In genomic region chr12:75863475-75863874, GRCh38 we compare ENCODE assay signal across 17 cellular contexts.
DNase-seq lines count a peak whose midpoint lies in the region; ATAC-seq and TF ChIP-seq lines count a peak whose summit lies in the region.
"Had no signal": no experiment of that assay in that cellular context is flagged by ENCODE, and none has a peak within 500 bp of the region (broad histone marks: within the 10 kb centered on the region; RNA-seq: fewer than 3 reads in every experiment).

No MANE protein-coding gene starts in this region.

- no peaks in the 10 kb centered on the region for H3K4me1 ChIP-seq in hepatocyte (ENCODE audit: insufficient read depth)
- H3K4me1 ChIP-seq in esophagus muscularis mucosa = no peaks in the 10 kb centered on the region

- no peak overlapping the region for H3K4me2 ChIP-seq in hepatocyte

- ATAC-seq in activated T-helper 17 cell treated with anti-CD3 and anti-CD28 coated beads, Interleukin-2, amount 50 U/mL, for 72 hours (replicated peaks) = no peak
- ATAC-seq in stimulated activated naive CD8-positive, alpha-beta T cell treated with anti-CD3 and anti-CD28 coated beads, Interleukin-15, Interleukin-2, amounts not matched to agents 100 U/mL and 50 U/mL, for 24 hours = no peak
- ATAC-seq: CD8-positive, alpha-beta T cell; natural killer cell had no signal

- H3K9me3 Mint-ChIP-seq in activated T-helper 17 cell treated with anti-CD3 and anti-CD28 coated beads, Interleukin-2, amount 50 U/mL, for 72 hours = peaks cover 8% of the 10 kb centered on the region
- H3K9me3 Mint-ChIP-seq: natural killer cell had no signal

- no peak for TF ChIP-seq EP300 in esophagus muscularis mucosa (IDR thresholded peaks at IDR 0.05)

- no peak for TF ChIP-seq CTCF in AG04450 (IDR thresholded peaks at IDR 0.05; ENCODE audit: low read depth, low read length)
- TF ChIP-seq CTCF in hepatocyte (IDR thresholded peaks at IDR 0.05; ENCODE audit: poor library complexity) = no peak
- TF ChIP-seq CTCF in esophagus muscularis mucosa (IDR thresholded peaks at IDR 0.05) = no peak

- intact Hi-C loops in esophagus muscularis mucosa (cut with DNase I) = no loop called here

- H4K20me1 ChIP-seq in hepatocyte (ENCODE audit: insufficient read depth, poor library complexity, severe bottlenecking) = no peaks in the 10 kb centered on the region

- H3K27ac ChIP-seq in AG04450 (ENCODE audit: low read depth, low read length) (peak overlapping the region; percentile 47), hepatocyte (peak overlapping the region; percentile 33), esophagus muscularis mucosa (replicated peaks in 1 of 4) (no peak overlapping the region)
- H3K27ac ChIP-seq: cardiac muscle cell, dorsolateral prefrontal cortex had no signal

- H3K36me3 Mint-ChIP-seq in activated T-helper 17 cell treated with anti-CD3 and anti-CD28 coated beads, Interleukin-2, amount 50 U/mL, for 72 hours (ENCODE audit: low read depth) = no peaks in the 10 kb centered on the region
- H3K36me3 Mint-ChIP-seq: CD8-positive, alpha-beta T cell; natural killer cell had no signal

- no peaks in the 10 kb centered on the region for H3K79me2 ChIP-seq in hepatocyte

- no peak overlapping the region for H2AFZ ChIP-seq in hepatocyte

- H3K27me3 Mint-ChIP-seq in activated T-helper 17 cell treated with anti-CD3 and anti-CD28 coated beads, Interleukin-2, amount 50 U/mL, for 72 hours = no peaks in the 10 kb centered on the region
- H3K27me3 Mint-ChIP-seq: activated naive CD8-positive, alpha-beta T cell treated with anti-CD3 and anti-CD28 coated beads, Interleukin-2, amount 50 U/mL, for 24 hours had no signal

- WGBS in hepatocyte (ENCODE audit: low lambda C conversion rate, missing lambda C conversion rate) = 62% methylated on average over 7 of the region's 7 CpGs
- WGBS in esophagus muscularis mucosa = 83% methylated on average over 7 of the region's 7 CpGs

- no peak for TF ChIP-seq POLR2A in esophagus muscularis mucosa (IDR thresholded peaks at IDR 0.05; ENCODE audit: low read depth)

- CTCF ChIA-PET in AG04450 (lab: Charles Lee) = interaction anchor here (0.6 kb wide), 1 partner anchor 337 kb away, joined by 3 read pairs; no protein-coding TSS in a partner anchor

- H3K4me1 Mint-ChIP-seq in activated T-helper 17 cell treated with anti-CD3 and anti-CD28 coated beads, Interleukin-2, amount 50 U/mL, for 72 hours = peaks cover 6% of the 10 kb centered on the region

- H3K27me3 ChIP-seq in AG04450 (ENCODE audit: control insufficient read depth, insufficient read depth, low read length) (peaks cover 2% of the 10 kb centered on the region), hepatocyte (no peaks in the 10 kb centered on the region), esophagus muscularis mucosa (no peaks in the 10 kb centered on the region)
- H3K27me3 ChIP-seq: cardiac muscle cell had no signal

- H3K27ac Mint-ChIP-seq in activated T-helper 17 cell treated with anti-CD3 and anti-CD28 coated beads, Interleukin-2, amount 50 U/mL, for 72 hours = peak overlapping the region; percentile 63
- H3K27ac Mint-ChIP-seq: activated naive CD8-positive, alpha-beta T cell treated with anti-CD3 and anti-CD28 coated beads, Interleukin-2, amount 50 U/mL, for 24 hours; CD8-positive, alpha-beta T cell; natural killer cell had no signal

- DNase-seq in AG04450 (ENCODE audit: low read depth, low spot score) = no peak
- DNase-seq in NCI-H226 = peak; percentile 87
- peak; percentile 22 for DNase-seq in hepatocyte (ENCODE audit: low spot score)
- no peak for DNase-seq in stimulated activated naive CD8-positive, alpha-beta T cell treated with anti-CD3 and anti-CD28 coated beads, Interleukin-15, Interleukin-2, amounts not matched to agents 100 U/mL and 50 U/mL, for 24 hours
- no peak for DNase-seq in NAMALWA (ENCODE audit: low spot score)
- no peak for DNase-seq in esophagus muscularis mucosa (ENCODE audit: extremely low spot score)
- no peak for DNase-seq in GM19238 (ENCODE audit: insufficient read length, low spot score)
- DNase-seq: activated naive CD8-positive, alpha-beta T cell treated with anti-CD3 and anti-CD28 coated beads, Interleukin-2, amount 50 U/mL, for 24 hours; CD8-positive, alpha-beta T cell; dorsolateral prefrontal cortex; natural killer cell; NCI-H345; posterior cingulate gyrus; SHP77 treated with DMSO at 0.1 percent for 48 hours; T-helper 2 cell had no signal

- no peak overlapping the region for H3K4me3 Mint-ChIP-seq in activated T-helper 17 cell treated with anti-CD3 and anti-CD28 coated beads, Interleukin-2, amount 50 U/mL, for 72 hours
- H3K4me3 Mint-ChIP-seq: activated naive CD8-positive, alpha-beta T cell treated with anti-CD3 and anti-CD28 coated beads, Interleukin-2, amount 50 U/mL, for 24 hours; CD8-positive, alpha-beta T cell; natural killer cell had no signal

- H3K36me3 ChIP-seq in hepatocyte (replicated peaks; ENCODE audit: insufficient read depth, low read depth) (no peaks in the 10 kb centered on the region), esophagus muscularis mucosa (no peaks in the 10 kb centered on the region)
- H3K36me3 ChIP-seq: cardiac muscle cell had no signal

- H3K9me3 ChIP-seq in AG04450 (ENCODE audit: control insufficient read depth, insufficient read depth, low read length) (no peaks in the 10 kb centered on the region), hepatocyte (ENCODE audit: low read depth) (no peaks in the 10 kb centered on the region), esophagus muscularis mucosa (no peaks in the 10 kb centered on the region)

- H3K9me2 ChIP-seq in hepatocyte (replicated peaks; ENCODE audit: insufficient read depth) = no peaks in the 10 kb centered on the region

- POLR2A ChIA-PET in AG04450 (lab: Yijun Ruan, JAX) = interaction anchor here (0.9 to 1.4 kb wide), 2 partner anchors 157 to 168 kb away, joined by 3 to 4 read pairs; partner anchors contain the start of gene PHLDA1

- H3K4me3 ChIP-seq in AG04450 (ENCODE audit: low read depth, low read length) (no peak overlapping the region), hepatocyte (no peak overlapping the region), esophagus muscularis mucosa (no peak overlapping the region)
- H3K4me3 ChIP-seq: cardiac muscle cell, dorsolateral prefrontal cortex had no signal

Comparison
In these comparisons a context has a peak if more than half of its experiments do, and no peak if none do; other contexts are left out.
1. DNase-seq: peak in NCI-H226 (single experiment) and hepatocyte (single experiment); none in AG04450 (single experiment), stimulated activated naive CD8-positive, alpha-beta T cell treated with anti-CD3 and anti-CD28 coated beads, Interleukin-15, Interleukin-2, amounts not matched to agents 100 U/mL and 50 U/mL, for 24 hours (single experiment), NAMALWA (single experiment), esophagus muscularis mucosa (single experiment) and GM19238 (single experiment).
2. H3K27ac ChIP-seq: peak in AG04450 (single experiment) and hepatocyte (single experiment); none in esophagus muscularis mucosa (0 of 4).